ENCODE assay signal across 2 cellular contexts in genomic region chr7:21967500-21968099, GRCh38.
TF ChIP-seq lines count a peak whose summit lies in the region.

No MANE protein-coding gene starts in this region.

TF ChIP-seq in GM12878, 131 proteins besides CTCF, POLR2A, EP300 and RAD21:
- TF ChIP-seq RAD51 (IDR thresholded peaks at IDR 0.05) (no peak), SMARCA5 (IDR thresholded peaks at IDR 0.05) (no peak), RUNX3 (IDR thresholded peaks at IDR 0.05; ENCODE audit: low read length) (peak; percentile 57)

TF ChIP-seq in HepG2, 621 proteins besides CTCF, POLR2A, EP300 and RAD21:
- TF ChIP-seq ZNF567 (CRISPR knock-in tag; IDR thresholded peaks at IDR 0.05; ENCODE audit: borderline replicate concordance) (no peak), GZF1 (CRISPR knock-in tag; IDR thresholded peaks at IDR 0.05) (no peak)
TF ChIP-seq in HepG2: peak in this region for 0.
